In the genomic region with DNA sequence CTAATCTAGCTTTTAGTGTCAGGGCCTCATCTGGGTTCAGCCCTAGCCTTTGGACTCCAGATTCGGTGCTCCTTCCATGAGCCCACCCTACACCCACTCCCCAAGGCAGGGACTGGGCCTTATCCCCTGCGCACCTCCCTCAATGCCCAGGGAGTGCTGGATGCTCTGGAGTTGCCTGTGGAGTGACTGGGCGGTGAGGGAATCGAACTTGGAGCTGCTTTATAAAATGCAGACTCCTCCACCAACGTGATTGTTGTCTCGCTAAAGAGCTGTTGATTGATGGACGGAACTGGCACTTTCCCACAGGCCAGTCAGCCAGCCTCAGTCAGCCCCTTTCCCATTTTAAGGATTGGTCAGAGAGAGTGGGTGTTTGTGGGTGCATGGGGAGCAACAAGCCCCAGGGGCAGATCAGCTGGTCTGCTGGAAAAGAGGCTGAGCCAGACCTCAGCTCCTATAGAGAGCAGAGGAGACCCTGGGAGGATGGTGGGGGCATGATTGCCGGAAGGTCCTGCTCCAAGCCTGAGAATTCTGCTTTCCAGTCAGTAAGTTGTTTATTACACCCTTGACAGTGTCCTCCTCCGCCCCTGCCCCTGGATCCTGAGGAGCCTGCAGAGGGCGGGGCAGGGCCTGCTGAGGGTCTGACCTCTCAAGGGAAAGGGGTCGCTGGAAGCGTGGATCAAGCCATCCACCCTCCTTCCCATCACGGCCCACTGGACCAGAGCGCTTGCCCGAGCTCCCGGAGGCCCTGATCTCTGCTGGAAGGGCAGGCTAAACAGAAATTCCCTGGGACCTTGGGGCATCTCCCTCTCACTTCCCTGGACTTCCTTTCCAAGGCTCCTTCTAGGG, we compare ENCODE assay signal across 24 cellular contexts. TPM values are rescaled to one million over a fixed set of nuclear protein-coding genes. Genes with fewer than 3 reads are reported as not detected.
DNase-seq lines count a peak whose midpoint lies in the region; TF ChIP-seq lines count a peak whose summit lies in the region.
"Had no signal": no experiment of that assay in that cellular context is flagged by ENCODE, and none has a peak within 500 bp of the region (broad histone marks: within the 10 kb centered on the region; RNA-seq: fewer than 3 reads in every experiment).

No MANE protein-coding gene starts in this region.

- H3K4me3 Mint-ChIP-seq in Caco-2 (ENCODE audit: unreplicated experiment) = no peak overlapping the region
- no peak overlapping the region for H3K4me3 Mint-ChIP-seq in CD8-positive, alpha-beta memory T cell
- H3K4me3 Mint-ChIP-seq in activated T-helper 2 cell treated with anti-CD3 and anti-CD28 coated beads, Interferon-gamma antibody, Interleukin-2, Interleukin-4, amounts not matched to agents 10 μg/mL and 5 μg/mL and 100 μg/mL, durations not matched to agents 14 hours and 24 hours and 36 hours (ENCODE audit: low read depth) = no peak overlapping the region
- H3K4me3 Mint-ChIP-seq: activated CD4-positive, alpha-beta T cell treated with anti-CD3 and anti-CD28 coated beads, Interleukin-2, amount 10 ng/mL, durations not matched to agents 7 days and 5 days; activated T-helper 1 cell treated with anti-CD3 and anti-CD28 coated beads, Interleukin-12 subunit alpha, Interleukin-12 subunit beta, Interleukin-2, Interleukin-4 antibody, amounts not matched to agents 30 ng/mL and 10 ng/mL and 1 ng/mL, durations not matched to agents 14 hours and 24 hours and 36 hours; neural crest cell had no signal

- H4K20me1 ChIP-seq in smooth muscle cell (ENCODE audit: low read depth) = peaks cover 76% of the 10 kb centered on the region

- H3K27ac ChIP-seq in caudate nucleus (ENCODE audit: low read depth, low read length) (peak overlapping the region; percentile 98), mesodermal cell (ENCODE audit: low read depth, low read length, severe bottlenecking) (peak overlapping the region; percentile 52), smooth muscle cell (ENCODE audit: low read depth) (peak overlapping the region; percentile 93)
- H3K27ac ChIP-seq in CD8-positive, alpha-beta memory T cell (ENCODE audit: low read depth, low read length) = no peak overlapping the region
- H3K27ac ChIP-seq: BLaER1 treated with 17β-estradiol and CSF1 and Interleukin-3, amounts not matched to agents 10 nM and 100 nM; WERI-Rb-1 had no signal

- H3K9ac ChIP-seq in smooth muscle cell (ENCODE audit: low read depth) = no peak overlapping the region
- H3K9ac ChIP-seq: BLaER1 treated with 17β-estradiol and CSF1 and Interleukin-3, amounts not matched to agents 10 nM and 100 nM had no signal

- CTCF ChIA-PET in Caco-2 (lab: Charles Lee) = interaction anchor here (0.9 to 1.8 kb wide), 4 partner anchors 15 to 41 kb away, joined by 3 to 11 read pairs (median 6); no protein-coding TSS in a partner anchor
- CTCF ChIA-PET in CD8-positive, alpha-beta memory T cell (lab: Charles Lee) = no interaction called here

- no TSS peak for BruUV-seq in Caco-2 (replicated peaks; lab: Mats Ljungman, UMichigan)

- no peak overlapping the region for H2AFZ ChIP-seq in smooth muscle cell (ENCODE audit: low read depth)

- peaks cover 63% of the 10 kb centered on the region for H3F3A ChIP-seq in smooth muscle cell (ENCODE audit: low read depth)

- TF ChIP-seq CTCF in Caco-2 (IDR thresholded peaks at IDR 0.05; ENCODE audit: insufficient read depth in 1 of 2, low read depth in 1 of 2, low read length in 1 of 2, severe bottlenecking in 1 of 2, unreplicated experiment in 1 of 2) = no peak
- no peak for TF ChIP-seq CTCF in smooth muscle cell (IDR thresholded peaks at IDR 0.05; ENCODE audit: borderline replicate concordance, insufficient read depth, poor library complexity, severe bottlenecking)

- H3K9me3 ChIP-seq in Caco-2 (no peaks in the 10 kb centered on the region), mesodermal cell (ENCODE audit: control insufficient read depth, low read length) (no peaks in the 10 kb centered on the region), smooth muscle cell (replicated peaks; ENCODE audit: low read depth) (no peaks in the 10 kb centered on the region)
- no peaks in the 10 kb centered on the region for H3K9me3 ChIP-seq in CD8-positive, alpha-beta memory T cell (ENCODE audit: low read length)
- H3K9me3 ChIP-seq: BLaER1 treated with 17β-estradiol and CSF1 and Interleukin-3, amounts not matched to agents 10 nM and 100 nM had no signal

- H3K36me3 ChIP-seq in Caco-2 (ENCODE audit: control insufficient read depth, insufficient read depth, low read length) = no peaks in the 10 kb centered on the region
- H3K36me3 ChIP-seq in mesodermal cell (ENCODE audit: control insufficient read depth, insufficient read depth, low read length) = peaks cover 23% of the 10 kb centered on the region
- H3K36me3 ChIP-seq in smooth muscle cell (ENCODE audit: low read depth) = no peaks in the 10 kb centered on the region
- H3K36me3 ChIP-seq in CD8-positive, alpha-beta memory T cell (ENCODE audit: insufficient read depth, low read length) = no peaks in the 10 kb centered on the region
- H3K36me3 ChIP-seq: BLaER1 treated with 17β-estradiol and CSF1 and Interleukin-3, amounts not matched to agents 10 nM and 100 nM; WERI-Rb-1 had no signal

- intact Hi-C loops in Caco-2 (cut with micrococcal nuclease; ENCODE audit: unreplicated experiment) = no loop called here
- intact Hi-C loops in activated T-helper 2 cell treated with anti-CD3 and anti-CD28 coated beads, Interferon-gamma antibody, Interleukin-2, Interleukin-4, amounts not matched to agents 10 μg/mL and 5 μg/mL and 100 μg/mL, durations not matched to agents 14 hours and 24 hours and 36 hours (cut with micrococcal nuclease) = no loop called here

- peak overlapping the region; percentile 71 for H3K4me2 ChIP-seq in smooth muscle cell
- H3K4me2 ChIP-seq: BLaER1 treated with 17β-estradiol and CSF1 and Interleukin-3, amounts not matched to agents 10 nM and 100 nM had no signal

- WGBS in mesodermal cell (ENCODE audit: insufficient coverage in 2 of 2), 2 experiments = 70 to 80% methylated on average over 7 to 9 of the region's 16 CpGs
- WGBS in smooth muscle cell (ENCODE audit: low lambda C conversion rate) = 45% methylated on average over 15 of the region's 16 CpGs

- peaks cover 30% of the 10 kb centered on the region for H3K4me1 Mint-ChIP-seq in Caco-2 (ENCODE audit: low read depth, unreplicated experiment)
- H3K4me1 Mint-ChIP-seq in CD8-positive, alpha-beta memory T cell = no peaks in the 10 kb centered on the region
- no peaks in the 10 kb centered on the region for H3K4me1 Mint-ChIP-seq in activated T-helper 2 cell treated with anti-CD3 and anti-CD28 coated beads, Interferon-gamma antibody, Interleukin-2, Interleukin-4, amounts not matched to agents 10 μg/mL and 5 μg/mL and 100 μg/mL, durations not matched to agents 14 hours and 24 hours and 36 hours (ENCODE audit: low read depth)
- H3K4me1 Mint-ChIP-seq: activated CD4-positive, alpha-beta T cell treated with anti-CD3 and anti-CD28 coated beads, Interleukin-2, amount 10 ng/mL, durations not matched to agents 7 days and 5 days had no signal

- no peaks in the 10 kb centered on the region for H3K27me3 ChIP-seq in Caco-2 (replicated peaks; ENCODE audit: control insufficient read depth, insufficient read depth, low read length)
- H3K27me3 ChIP-seq in smooth muscle cell (ENCODE audit: low read depth) = no peaks in the 10 kb centered on the region
- no peaks in the 10 kb centered on the region for H3K27me3 ChIP-seq in CD8-positive, alpha-beta memory T cell (ENCODE audit: insufficient read depth, low read length, poor library complexity, severe bottlenecking)
- H3K27me3 ChIP-seq: BLaER1 treated with 17β-estradiol and CSF1 and Interleukin-3, amounts not matched to agents 10 nM and 100 nM had no signal

- POLR2A ChIA-PET in Caco-2 (lab: Charles Lee) = interaction anchor here (0.8 to 1.1 kb wide), 2 partner anchors 17 to 18 kb away, joined by 3 read pairs; no protein-coding TSS in a partner anchor
- POLR2A ChIA-PET in CD8-positive, alpha-beta memory T cell (lab: Charles Lee) = no interaction called here

- H3K27me3 Mint-ChIP-seq in Caco-2 (ENCODE audit: insufficient read depth, unreplicated experiment) = no peaks in the 10 kb centered on the region
- peaks cover 8 to 17% of the 10 kb centered on the region in 2 donors for H3K27me3 Mint-ChIP-seq in CD8-positive, alpha-beta memory T cell
- H3K27me3 Mint-ChIP-seq in activated T-helper 2 cell treated with anti-CD3 and anti-CD28 coated beads, Interferon-gamma antibody, Interleukin-2, Interleukin-4, amounts not matched to agents 10 μg/mL and 5 μg/mL and 100 μg/mL, durations not matched to agents 14 hours and 24 hours and 36 hours (ENCODE audit: low read depth) = no peaks in the 10 kb centered on the region

- H3K27ac Mint-ChIP-seq in Caco-2 (ENCODE audit: unreplicated experiment) = peak overlapping the region; percentile 12
- no peak overlapping the region for H3K27ac Mint-ChIP-seq in CD8-positive, alpha-beta memory T cell
- no peak overlapping the region for H3K27ac Mint-ChIP-seq in activated T-helper 2 cell treated with anti-CD3 and anti-CD28 coated beads, Interferon-gamma antibody, Interleukin-2, Interleukin-4, amounts not matched to agents 10 μg/mL and 5 μg/mL and 100 μg/mL, durations not matched to agents 14 hours and 24 hours and 36 hours
- H3K27ac Mint-ChIP-seq: activated CD4-positive, alpha-beta T cell treated with anti-CD3 and anti-CD28 coated beads, Interleukin-2, amount 10 ng/mL, durations not matched to agents 7 days and 5 days; activated naive CD4-positive, alpha-beta T cell treated with anti-CD3 and anti-CD28 coated beads, Interleukin-2, amount 50 U/mL, for 72 hours; activated T-helper 1 cell treated with anti-CD3 and anti-CD28 coated beads, Interleukin-12 subunit alpha, Interleukin-12 subunit beta, Interleukin-2, Interleukin-4 antibody, amounts not matched to agents 30 ng/mL and 10 ng/mL and 1 ng/mL, durations not matched to agents 14 hours and 24 hours and 36 hours; progenitor cell of endocrine pancreas had no signal

- H3K9me3 Mint-ChIP-seq in Caco-2 (ENCODE audit: unreplicated experiment) = no peaks in the 10 kb centered on the region
- no peaks in the 10 kb centered on the region for H3K9me3 Mint-ChIP-seq in CD8-positive, alpha-beta memory T cell
- H3K9me3 Mint-ChIP-seq in activated T-helper 2 cell treated with anti-CD3 and anti-CD28 coated beads, Interferon-gamma antibody, Interleukin-2, Interleukin-4, amounts not matched to agents 10 μg/mL and 5 μg/mL and 100 μg/mL, durations not matched to agents 14 hours and 24 hours and 36 hours = no peaks in the 10 kb centered on the region
- H3K9me3 Mint-ChIP-seq: activated CD4-positive, alpha-beta T cell treated with anti-CD3 and anti-CD28 coated beads, Interleukin-2, amount 10 ng/mL, durations not matched to agents 7 days and 5 days; activated naive CD4-positive, alpha-beta T cell treated with anti-CD3 and anti-CD28 coated beads, Interleukin-2, amount 50 U/mL, for 72 hours; activated T-helper 1 cell treated with anti-CD3 and anti-CD28 coated beads, Interleukin-12 subunit alpha, Interleukin-12 subunit beta, Interleukin-2, Interleukin-4 antibody, amounts not matched to agents 30 ng/mL and 10 ng/mL and 1 ng/mL, durations not matched to agents 14 hours and 24 hours and 36 hours; neural crest cell had no signal

- H3K4me1 ChIP-seq in Caco-2 (peaks cover 40% of the 10 kb centered on the region), mesodermal cell (ENCODE audit: control insufficient read depth, insufficient read depth, low read length, poor library complexity, severe bottlenecking) (peaks cover 53% of the 10 kb centered on the region), smooth muscle cell (ENCODE audit: low read depth) (peaks cover 30% of the 10 kb centered on the region)
- H3K4me1 ChIP-seq in CD8-positive, alpha-beta memory T cell (ENCODE audit: insufficient read depth, low read length) = no peaks in the 10 kb centered on the region

- H3K36me3 Mint-ChIP-seq in Caco-2 (ENCODE audit: insufficient read depth, unreplicated experiment) = no peaks in the 10 kb centered on the region
- H3K36me3 Mint-ChIP-seq in CD8-positive, alpha-beta memory T cell = no peaks in the 10 kb centered on the region
- no peaks in the 10 kb centered on the region for H3K36me3 Mint-ChIP-seq in activated T-helper 2 cell treated with anti-CD3 and anti-CD28 coated beads, Interferon-gamma antibody, Interleukin-2, Interleukin-4, amounts not matched to agents 10 μg/mL and 5 μg/mL and 100 μg/mL, durations not matched to agents 14 hours and 24 hours and 36 hours (ENCODE audit: low read depth)
- H3K36me3 Mint-ChIP-seq: activated naive CD4-positive, alpha-beta T cell treated with anti-CD3 and anti-CD28 coated beads, Interleukin-2, amount 50 U/mL, for 72 hours had no signal

- H3K4me3 ChIP-seq in Caco-2 (ENCODE audit: low read depth, low read length) (no peak overlapping the region), mesodermal cell (ENCODE audit: extremely low read depth, insufficient read depth, low read length, poor library complexity, severe bottlenecking) (no peak overlapping the region), smooth muscle cell (no peak overlapping the region)
- H3K4me3 ChIP-seq in CD8-positive, alpha-beta memory T cell (ENCODE audit: low read length) = no peak overlapping the region
- H3K4me3 ChIP-seq: BLaER1 treated with 17β-estradiol and CSF1 and Interleukin-3, amounts not matched to agents 10 nM and 100 nM; GM12878 had no signal

- DNase-seq in Caco-2 = no peak
- no peak for DNase-seq in caudate nucleus (lab: John Stamatoyannopoulos, UW)
- no peak for DNase-seq in smooth muscle cell (lab: John Stamatoyannopoulos, UW; ENCODE audit: unreplicated experiment)
- DNase-seq in NCI-H146 treated with DMSO at 0.1 percent for 48 hours (lab: John Stamatoyannopoulos, UW; ENCODE audit: unreplicated experiment) = no peak
- no peak for DNase-seq in CD8-positive, alpha-beta memory T cell
- no peak for DNase-seq in activated T-helper 2 cell treated with anti-CD3 and anti-CD28 coated beads, Interferon-gamma antibody, Interleukin-2, Interleukin-4, amounts not matched to agents 10 μg/mL and 5 μg/mL and 100 μg/mL, durations not matched to agents 14 hours and 24 hours and 36 hours (ENCODE audit: low spot score)
- no peak for DNase-seq in NCI-H524 treated with DMSO at 0.1 percent for 48 hours (lab: John Stamatoyannopoulos, UW)
- DNase-seq: activated CD4-positive, alpha-beta T cell treated with anti-CD3 and anti-CD28 coated beads, Interleukin-2, amount 10 ng/mL, durations not matched to agents 7 days and 5 days; Calu3; effector CD4-positive, alpha-beta T cell; HCEC 1CT; NCI-H1048; NCI-H2029; NCI-H2227 treated with DMSO at 0.1 percent for 48 hours; NCI-H748 treated with DMSO at 0.1 percent for 48 hours; stimulated activated CD4-positive, alpha-beta T cell treated with anti-CD3 and anti-CD28 coated beads, Interleukin-1b, Interleukin-23, amount 100 ng/mL, for 48 hours; WERI-Rb-1 had no signal

- H3K79me2 ChIP-seq in smooth muscle cell (ENCODE audit: low read depth) = peaks cover 97% of the 10 kb centered on the region

RNA-seq across cellular contexts. Expression of gene UNC5B, which starts 16.7 kb away (rescaled TPM):
- total RNA-seq in Caco-2 (2022) (16.2 and 22.4 TPM in 2 replicates), smooth muscle cell (89.6 and 92.7 TPM in 2 replicates)
- 109 TPM for polyA plus RNA-seq in mesodermal cell (2013, experiment 1 of 2)
- polyA plus RNA-seq in mesodermal cell (2013, experiment 2 of 2) = 93.7 TPM
- 115 and 142 TPM in 2 replicates for polyA plus RNA-seq in smooth muscle cell
- total RNA-seq in CD8-positive, alpha-beta memory T cell = under 1 TPM; 0.11 to 0.13 TPM
- 0.06 TPM for polyA plus RNA-seq in CD8-positive, alpha-beta memory T cell
- total RNA-seq in activated T-helper 2 cell treated with anti-CD3 and anti-CD28 coated beads, Interferon-gamma antibody, Interleukin-2, Interleukin-4, amounts not matched to agents 10 μg/mL and 5 μg/mL and 100 μg/mL, durations not matched to agents 14 hours and 24 hours and 36 hours = 0.07 TPM in 1 of 2 replicates, not detected in the other
- total RNA-seq: activated CD4-positive, alpha-beta T cell treated with anti-CD3 and anti-CD28 coated beads, Interleukin-2, amount 10 ng/mL, durations not matched to agents 7 days and 5 days; activated naive CD4-positive, alpha-beta T cell treated with anti-CD3 and anti-CD28 coated beads, Interleukin-2, amount 50 U/mL, for 72 hours had no signal

Comparison
In these comparisons a context has a peak if more than half of its experiments do, and no peak if none do; other contexts are left out.
1. RNA of gene UNC5B, which starts 16.7 kb away (total RNA-seq): 89.6 to 92.7 TPM in smooth muscle cell and 16.2 to 22.4 TPM in Caco-2; 0.11 to 0.13 TPM in CD8-positive, alpha-beta memory T cell and 0.07 TPM in activated T-helper 2 cell treated with anti-CD3 and anti-CD28 coated beads, Interferon-gamma antibody, Interleukin-2, Interleukin-4, amounts not matched to agents 10 μg/mL and 5 μg/mL and 100 μg/mL, durations not matched to agents 14 hours and 24 hours and 36 hours; every median in the first group is over 10 times any median in the second.